In the genomic region with DNA sequence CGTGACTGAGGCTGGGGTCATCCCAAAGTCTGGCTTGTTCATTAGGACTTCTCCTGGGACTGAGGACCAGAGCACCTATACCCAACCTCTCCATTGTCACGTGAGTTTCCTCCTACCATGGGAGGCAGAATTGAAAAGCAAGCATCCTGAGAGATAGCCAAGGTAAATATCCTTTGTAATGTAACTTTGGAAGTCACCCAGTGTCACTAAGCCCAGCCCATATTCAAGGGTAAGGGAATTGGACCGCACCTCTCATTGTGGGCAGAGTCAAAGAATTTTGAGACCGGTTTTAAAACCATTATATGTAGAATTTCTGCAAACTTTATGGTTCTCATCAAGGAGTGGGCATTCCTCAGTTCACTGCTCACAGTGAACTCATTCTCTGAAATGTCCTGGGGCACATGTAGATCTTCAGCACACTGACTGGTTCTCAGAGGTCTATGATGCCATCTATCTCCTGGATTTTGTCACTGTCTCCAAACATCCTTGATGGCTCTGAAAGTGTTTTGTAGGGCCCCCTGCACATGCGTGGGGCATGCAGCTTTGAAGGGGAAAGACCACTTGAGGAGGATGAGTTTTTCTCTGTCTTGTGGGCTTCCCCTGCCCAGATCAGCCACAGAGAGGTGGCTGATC, we compare ENCODE assay signal across 18 cellular contexts. TPM values are rescaled to one million over a fixed set of nuclear protein-coding genes. Genes with fewer than 3 reads are reported as not detected.
DNase-seq lines count a peak whose midpoint lies in the region; ATAC-seq, FAIRE-seq and TF ChIP-seq lines count a peak whose summit lies in the region.
"Had no signal": no experiment of that assay in that cellular context is flagged by ENCODE, and none has a peak within 500 bp of the region (broad histone marks: within the 10 kb centered on the region; RNA-seq: fewer than 3 reads in every experiment).

No MANE protein-coding gene starts in this region.

- intact Hi-C loops in activated T-helper 2 cell treated with anti-CD3 and anti-CD28 coated beads, Interferon-gamma antibody, Interleukin-2, Interleukin-4, amounts not matched to agents 10 μg/mL and 5 μg/mL and 100 μg/mL, durations not matched to agents 14 hours and 24 hours and 36 hours (cut with micrococcal nuclease): loop anchor here (2.0 kb wide), 1 partner anchor 15 kb away; no protein-coding TSS in a partner anchor

- H3K27ac ChIP-seq in C4-2B (no peak overlapping the region; the same call in 1 of the 2 replicates), foreskin keratinocyte (peak overlapping the region; percentile 7)
- H3K27ac ChIP-seq: dorsolateral prefrontal cortex, gastrocnemius medialis, SK-N-MC, tibial artery had no signal

- peaks cover 7% of the 10 kb centered on the region for H3K9me3 Mint-ChIP-seq in activated T-helper 2 cell treated with anti-CD3 and anti-CD28 coated beads, Interferon-gamma antibody, Interleukin-2, Interleukin-4, amounts not matched to agents 10 μg/mL and 5 μg/mL and 100 μg/mL, durations not matched to agents 14 hours and 24 hours and 36 hours
- H3K9me3 Mint-ChIP-seq: nephron had no signal

- no peak for TF ChIP-seq POLR2A in GM12891 (IDR thresholded peaks at IDR 0.05; ENCODE audit: low read depth, low read length)
- TF ChIP-seq POLR2A in Raji (IDR thresholded peaks at IDR 0.05; ENCODE audit: insufficient read depth, low read depth, low read length): 0 out of 2 replicates have a peak, but pooled peaks have one; percentile 30

- H3K4me1 ChIP-seq in foreskin keratinocyte: peaks cover 12% of the 10 kb centered on the region
- H3K4me1 ChIP-seq: gastrocnemius medialis, tibial artery had no signal

- no peak overlapping the region for H3K4me3 Mint-ChIP-seq in activated T-helper 2 cell treated with anti-CD3 and anti-CD28 coated beads, Interferon-gamma antibody, Interleukin-2, Interleukin-4, amounts not matched to agents 10 μg/mL and 5 μg/mL and 100 μg/mL, durations not matched to agents 14 hours and 24 hours and 36 hours (ENCODE audit: low read depth)
- H3K4me3 Mint-ChIP-seq: nephron had no signal

- DNase-seq in GM12891 (ENCODE audit: insufficient read length, low spot score) (no peak), foreskin keratinocyte (peak; percentile 48 to 83), omental fat pad (ENCODE audit: low spot score) (no peak), MG63 (no peak), NCI-H2171 treated with DMSO at 0.1 percent for 48 hours (lab: John Stamatoyannopoulos, UW) (no peak)
- DNase-seq in activated T-helper 2 cell treated with anti-CD3 and anti-CD28 coated beads, Interferon-gamma antibody, Interleukin-2, Interleukin-4, amounts not matched to agents 10 μg/mL and 5 μg/mL and 100 μg/mL, durations not matched to agents 14 hours and 24 hours and 36 hours (ENCODE audit: low spot score): no peak
- DNase-seq: aorta, Caco-2, dorsolateral prefrontal cortex, gastrocnemius medialis, NCI-H1417, right cardiac atrium, tibial artery had no signal

- peaks cover 52% of the 10 kb centered on the region for H3K4me1 Mint-ChIP-seq in activated T-helper 2 cell treated with anti-CD3 and anti-CD28 coated beads, Interferon-gamma antibody, Interleukin-2, Interleukin-4, amounts not matched to agents 10 μg/mL and 5 μg/mL and 100 μg/mL, durations not matched to agents 14 hours and 24 hours and 36 hours (ENCODE audit: low read depth)
- H3K4me1 Mint-ChIP-seq: nephron had no signal

- H3K36me3 ChIP-seq in MG63: no peaks in the 10 kb centered on the region
- H3K36me3 ChIP-seq: gastrocnemius medialis, tibial artery had no signal

- no peaks in the 10 kb centered on the region for H3K27me3 Mint-ChIP-seq in activated T-helper 2 cell treated with anti-CD3 and anti-CD28 coated beads, Interferon-gamma antibody, Interleukin-2, Interleukin-4, amounts not matched to agents 10 μg/mL and 5 μg/mL and 100 μg/mL, durations not matched to agents 14 hours and 24 hours and 36 hours (ENCODE audit: low read depth)

- ATAC-seq in foreskin keratinocyte: peak; percentile 72
- ATAC-seq in omental fat pad (ENCODE audit: low FRiP score): no peak
- ATAC-seq: gastrocnemius medialis had no signal

- TF ChIP-seq CTCF in C4-2B (conservative IDR thresholded peaks at IDR 0.05): peak; percentile 9; the same call in 1 of the 2 replicates
- peak; percentile 72 for TF ChIP-seq CTCF in foreskin keratinocyte (conservative IDR thresholded peaks at IDR 0.05)
- TF ChIP-seq CTCF in omental fat pad (IDR thresholded peaks at IDR 0.05): no peak

- no peak overlapping the region for H3K4me3 ChIP-seq in MG63
- H3K4me3 ChIP-seq: dorsolateral prefrontal cortex, gastrocnemius medialis, SK-N-MC, tibial artery had no signal

- no peak overlapping the region for H3K27ac Mint-ChIP-seq in activated T-helper 2 cell treated with anti-CD3 and anti-CD28 coated beads, Interferon-gamma antibody, Interleukin-2, Interleukin-4, amounts not matched to agents 10 μg/mL and 5 μg/mL and 100 μg/mL, durations not matched to agents 14 hours and 24 hours and 36 hours
- H3K27ac Mint-ChIP-seq: nephron had no signal

- H3K36me3 Mint-ChIP-seq in activated T-helper 2 cell treated with anti-CD3 and anti-CD28 coated beads, Interferon-gamma antibody, Interleukin-2, Interleukin-4, amounts not matched to agents 10 μg/mL and 5 μg/mL and 100 μg/mL, durations not matched to agents 14 hours and 24 hours and 36 hours (ENCODE audit: low read depth): peaks cover 7% of the 10 kb centered on the region

- peak; percentile 13 for FAIRE-seq in GM12891 (lab: Jason Lieb, UNC)

- H3K27me3 ChIP-seq in foreskin keratinocyte: no peaks in the 10 kb centered on the region
- H3K27me3 ChIP-seq in MG63: no peaks in the 10 kb centered on the region
- H3K27me3 ChIP-seq: gastrocnemius medialis had no signal

- no peaks in the 10 kb centered on the region for H3K9me3 ChIP-seq in MG63
- H3K9me3 ChIP-seq: Caco-2, gastrocnemius medialis had no signal

TF ChIP-seq in GM12891, 5 proteins besides CTCF, POLR2A, EP300 and RAD21:
- no peak for TF ChIP-seq TAF1 (IDR thresholded peaks at IDR 0.05; ENCODE audit: low read depth, low read length)
- TF ChIP-seq SPI1 (IDR thresholded peaks at IDR 0.05; ENCODE audit: low read depth, low read length): no peak
- TF ChIP-seq POU2F2 (IDR thresholded peaks at IDR 0.05; ENCODE audit: low read depth, low read length): no peak
- TF ChIP-seq POLR2AphosphoS5 (IDR thresholded peaks at IDR 0.05; ENCODE audit: low read depth, low read length): no peak
- no peak for TF ChIP-seq PAX5 (IDR thresholded peaks at IDR 0.05; ENCODE audit: insufficient read depth, low read length, severe bottlenecking)

RNA-seq across cellular contexts. Expression of gene CHRNA9, which starts 35.3 kb away (rescaled TPM):
- 0.04 TPM for polyA plus RNA-seq in GM12891 (2012; ENCODE audit: low read depth, missing spikeins)
- 0.07 TPM in 1 of 2 replicates, not detected in the other for total RNA-seq in foreskin keratinocyte
- polyA plus RNA-seq in foreskin keratinocyte: 0.10 TPM in 1 of 2 replicates, not detected in the other
- not detected for total RNA-seq in omental fat pad
- not detected in 2 replicates for total RNA-seq in MG63 (2014; rRNA removed; shearing (Covaris generic); ENCODE audit: low replicate concordance)
- total RNA-seq in activated T-helper 2 cell treated with anti-CD3 and anti-CD28 coated beads, Interferon-gamma antibody, Interleukin-2, Interleukin-4, amounts not matched to agents 10 μg/mL and 5 μg/mL and 100 μg/mL, durations not matched to agents 14 hours and 24 hours and 36 hours: not detected in 2 replicates
- total RNA-seq: aorta, Caco-2, gastrocnemius medialis, kidney epithelial cell, right cardiac atrium had no signal
- polyA plus RNA-seq: aorta, right cardiac atrium had no signal

Comparison
In these comparisons a context has a peak if more than half of its experiments do, and no peak if none do; other contexts are left out.
1. CTCF ChIP-seq: peak in C4-2B (single experiment) and foreskin keratinocyte (single experiment); none in omental fat pad (0 of 3).
2. DNase-seq: peak in foreskin keratinocyte (2 of 2); none in GM12891 (single experiment), omental fat pad (single experiment), MG63 (single experiment), NCI-H2171 treated with DMSO at 0.1 percent for 48 hours (single experiment) and activated T-helper 2 cell treated with anti-CD3 and anti-CD28 coated beads, Interferon-gamma antibody, Interleukin-2, Interleukin-4, amounts not matched to agents 10 μg/mL and 5 μg/mL and 100 μg/mL, durations not matched to agents 14 hours and 24 hours and 36 hours (single experiment).